Comparison of ENCODE assay signal across 10 cellular contexts in genomic region chr1:64539808-64540207, GRCh38.
DNase-seq lines count a peak whose midpoint lies in the region; ATAC-seq and TF ChIP-seq lines count a peak whose summit lies in the region.
"Had no signal": no experiment of that assay in that cellular context is flagged by ENCODE, and none has a peak within 500 bp of the region (broad histone marks: within the 10 kb centered on the region; RNA-seq: fewer than 3 reads in every experiment).

No MANE protein-coding gene starts in this region.

- peaks cover 44% of the 10 kb centered on the region for H3K4me1 Mint-ChIP-seq in activated T-cell treated with anti-CD3 and anti-CD28 coated beads, Interleukin-2, amount 50 U/mL, for 72 hours (ENCODE audit: low read depth)
- peaks cover 61% of the 10 kb centered on the region for H3K4me1 Mint-ChIP-seq in endodermal cell
- peaks cover 68% of the 10 kb centered on the region for H3K4me1 Mint-ChIP-seq in mesothelial cell of epicardium
- H3K4me1 Mint-ChIP-seq: IgD-negative memory B cell had no signal

- H3K4me1 ChIP-seq in endodermal cell (ENCODE audit: control insufficient read depth, insufficient read depth, low read length), result peaks cover 12% of the 10 kb centered on the region

- TF ChIP-seq CTCF in endodermal cell (conservative IDR thresholded peaks at IDR 0.05) (no peak), mesothelial cell of epicardium (IDR thresholded peaks at IDR 0.05; ENCODE audit: unreplicated experiment) (no peak)

- no peaks in the 10 kb centered on the region for H3K36me3 ChIP-seq in endodermal cell (ENCODE audit: control insufficient read depth, insufficient read depth, low read length)

- H3K27me3 ChIP-seq in endodermal cell (ENCODE audit: control insufficient read depth, insufficient read depth, low read length, poor library complexity, severe bottlenecking), result no peaks in the 10 kb centered on the region

- H3K9ac ChIP-seq in endodermal cell (ENCODE audit: extremely low read depth, low read length, poor library complexity, severe bottlenecking), result no peak overlapping the region

- H3K9me3 ChIP-seq in endodermal cell (ENCODE audit: control insufficient read depth, low read length), result no peaks in the 10 kb centered on the region

- H3K4me3 ChIP-seq in endodermal cell (ENCODE audit: low read length), result no peak overlapping the region

- H3K4me3 Mint-ChIP-seq in activated T-cell treated with anti-CD3 and anti-CD28 coated beads, Interleukin-2, amount 50 U/mL, for 72 hours, result peak overlapping the region; percentile 58 to 62
- H3K4me3 Mint-ChIP-seq in endodermal cell (no peak overlapping the region), mesothelial cell of epicardium (peak overlapping the region; percentile 3)
- H3K4me3 Mint-ChIP-seq: IgD-negative memory B cell had no signal

- no peak for DNase-seq in activated T-cell treated with anti-CD3 and anti-CD28 coated beads, Interleukin-2, amount 50 U/mL, for 72 hours
- DNase-seq in activated T-cell treated with anti-CD3 and anti-CD28 coated beads, Interleukin-2, amount 50 U/mL, for 48 hours, result no peak
- DNase-seq in endodermal cell (no peak), mesothelial cell of epicardium (ENCODE audit: low spot score in 2 of 2, unreplicated experiment in 2 of 2) (peak; percentile 53 to 70), ureter (ENCODE audit: low spot score) (peak; percentile 57), GM03348 (ENCODE audit: low spot score) (no peak), iPS-NIHi7 (ENCODE audit: extremely low spot score) (no peak), OCI-M2 (lab: John Stamatoyannopoulos, UW; ENCODE audit: unreplicated experiment) (no peak)
- DNase-seq: effector memory CD4-positive, alpha-beta T cell had no signal

- peak overlapping the region; percentile 81 for H3K27ac ChIP-seq in endodermal cell (ENCODE audit: low read depth, low read length)

- ATAC-seq in activated T-cell treated with anti-CD3 and anti-CD28 coated beads, Interleukin-2, amount 50 U/mL, for 72 hours (replicated peaks in 1 of 2), result no peak

- peak overlapping the region; percentile 57 for H3K27ac Mint-ChIP-seq in activated T-cell treated with anti-CD3 and anti-CD28 coated beads, Interleukin-2, amount 50 U/mL, for 72 hours
- peak overlapping the region; percentile 60 for H3K27ac Mint-ChIP-seq in endodermal cell
- H3K27ac Mint-ChIP-seq in mesothelial cell of epicardium, result peak overlapping the region; percentile 80

- no peaks in the 10 kb centered on the region for H3K27me3 Mint-ChIP-seq in activated T-cell treated with anti-CD3 and anti-CD28 coated beads, Interleukin-2, amount 50 U/mL, for 72 hours (ENCODE audit: low read depth)
- H3K27me3 Mint-ChIP-seq in endodermal cell (ENCODE audit: insufficient read depth) (no peaks in the 10 kb centered on the region), mesothelial cell of epicardium (ENCODE audit: low read depth) (no peaks in the 10 kb centered on the region)

- whole genome bisulfite sequencing in endodermal cell (ENCODE audit: insufficient coverage in 1 of 2, insufficient read length in 1 of 2), 2 experiments, result 100% methylated on average over 2 of the region's 2 CpGs

- H3K9me3 Mint-ChIP-seq in activated T-cell treated with anti-CD3 and anti-CD28 coated beads, Interleukin-2, amount 50 U/mL, for 72 hours, result peaks cover 0 to 2% of the 10 kb centered on the region in 2 donors
- no peaks in the 10 kb centered on the region for H3K9me3 Mint-ChIP-seq in endodermal cell
- no peaks in the 10 kb centered on the region for H3K9me3 Mint-ChIP-seq in mesothelial cell of epicardium
- H3K9me3 Mint-ChIP-seq: IgD-negative memory B cell had no signal

- no peaks in the 10 kb centered on the region for H3K36me3 Mint-ChIP-seq in activated T-cell treated with anti-CD3 and anti-CD28 coated beads, Interleukin-2, amount 50 U/mL, for 72 hours (ENCODE audit: insufficient read depth in 2 of 2)
- no peaks in the 10 kb centered on the region for H3K36me3 Mint-ChIP-seq in endodermal cell (ENCODE audit: low read depth)
- no peaks in the 10 kb centered on the region for H3K36me3 Mint-ChIP-seq in mesothelial cell of epicardium
- H3K36me3 Mint-ChIP-seq: IgD-negative memory B cell had no signal

Comparison
In these comparisons a context has a peak if more than half of its experiments do, and no peak if none do; other contexts are left out.
1. DNase-seq: peak in mesothelial cell of epicardium (2 of 2) and ureter (single experiment); none in activated T-cell treated with anti-CD3 and anti-CD28 coated beads, Interleukin-2, amount 50 U/mL, for 72 hours (0 of 2), activated T-cell treated with anti-CD3 and anti-CD28 coated beads, Interleukin-2, amount 50 U/mL, for 48 hours (0 of 2), endodermal cell (single experiment), GM03348 (single experiment), iPS-NIHi7 (single experiment) and OCI-M2 (single experiment).
2. Peak in every context shown above with its lines, with median percentiles within 50 percentile points of each other: H3K27ac Mint-ChIP-seq.